ENCODE assay signal across 9 cellular contexts in the genomic region with DNA sequence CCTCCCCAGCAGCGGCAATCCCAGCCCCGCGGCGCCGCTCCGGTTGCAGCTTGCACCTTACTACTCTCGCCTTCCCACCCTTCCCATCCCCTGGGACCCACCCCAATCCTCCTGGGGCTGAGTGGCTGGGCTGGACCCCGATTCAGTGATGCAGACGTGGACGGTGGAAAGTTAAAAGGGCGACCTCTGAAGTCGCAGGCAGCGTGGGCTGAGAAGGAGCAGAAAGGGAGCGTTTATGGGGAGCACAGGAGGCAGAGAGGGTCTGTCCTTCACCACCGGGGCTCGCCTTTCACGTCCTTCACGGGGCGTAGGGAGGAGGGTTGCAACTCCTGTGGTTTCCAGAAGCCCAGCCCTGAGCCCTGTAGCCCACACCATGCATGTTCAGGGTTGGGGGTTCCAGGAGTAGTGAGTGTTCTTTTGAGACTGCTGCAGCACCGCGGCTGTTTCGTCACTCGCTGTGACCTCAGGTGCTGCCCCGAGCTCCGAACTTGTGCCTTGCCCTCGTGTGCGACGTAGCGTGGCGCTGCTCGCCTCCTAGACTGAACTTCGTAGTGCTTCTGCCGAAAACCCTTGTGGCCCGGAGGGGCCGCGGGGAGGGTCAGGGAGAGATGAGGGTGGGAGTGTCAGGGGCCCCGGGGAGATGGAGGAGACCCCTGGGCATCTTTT. TPM values are rescaled to one million over a fixed set of nuclear protein-coding genes. Genes with fewer than 3 reads are reported as not detected.
DNase-seq lines count a peak whose midpoint lies in the region; ATAC-seq and TF ChIP-seq lines count a peak whose summit lies in the region.
"Had no signal": no experiment of that assay in that cellular context is flagged by ENCODE, and none has a peak within 500 bp of the region (broad histone marks: within the 10 kb centered on the region; RNA-seq: fewer than 3 reads in every experiment).

No MANE protein-coding gene starts in this region.

- DNase-seq in activated CD4-positive, alpha-beta T cell treated with anti-CD3 and anti-CD28 coated beads for 48 hours: peak; percentile 36
- DNase-seq in activated CD4-positive, alpha-beta T cell treated with anti-CD3 and anti-CD28 coated beads for 1 hour: no peak
- no peak for DNase-seq in astrocyte of the cerebellum (ENCODE audit: low read depth)
- peak; percentile 61 for DNase-seq in kidney tubule cell (ENCODE audit: low spot score)
- DNase-seq in tibial nerve (ENCODE audit: low spot score in 2 of 2): peak in 1 of 2 donors; percentile 13
- no peak for DNase-seq in NCI-H226
- no peak for DNase-seq in NCI-H1694 (lab: John Stamatoyannopoulos, UW)

- H3K27ac ChIP-seq in tibial nerve: peak overlapping the region in 2 of 4 donors; percentile 28 to 79
- H3K27ac ChIP-seq: KMS-11 had no signal

- TF ChIP-seq EP300 in tibial nerve (IDR thresholded peaks at IDR 0.05): no peak

- WGBS in tibial nerve, 2 donors: 0 to 50% methylated on average over 12 to 37 of the region's 37 CpGs

- H3K4me3 ChIP-seq in astrocyte of the cerebellum (ENCODE audit: low read depth, low read length) (peak overlapping the region; percentile 72), tibial nerve (peak overlapping the region; percentile 41 to 69 (median 47))

- H3K4me1 ChIP-seq in tibial nerve: peaks cover 0 to 9% (median 0%) of the 10 kb centered on the region in 4 donors

- H3K27me3 ChIP-seq in tibial nerve: peaks cover 0 to 10% of the 10 kb centered on the region in 2 donors

- no peaks in the 10 kb centered on the region for H3K36me3 ChIP-seq in tibial nerve

- in situ Hi-C loops in astrocyte of the cerebellum (cut with HindIII; ENCODE audit: low sequenced_read_pairs): no loop called here

- H3K9me3 ChIP-seq in tibial nerve: peaks cover 0 to 1% (median 0%) of the 10 kb centered on the region in 4 donors

- no peak for ATAC-seq in HG03025 (IDR thresholded peaks at IDR 0.05; ENCODE audit: low FRiP score, unreplicated experiment)

- TF ChIP-seq CTCF in astrocyte of the cerebellum (IDR thresholded peaks at IDR 0.05; ENCODE audit: low read depth, low read length, missing control alignments) (no peak), tibial nerve (IDR thresholded peaks at IDR 0.05) (no peak)

- no peak for TF ChIP-seq POLR2A in tibial nerve (IDR thresholded peaks at IDR 0.05)

RNA-seq across cellular contexts. Expression of gene NHS, which starts 1.5 kb away (rescaled TPM):
- total RNA-seq in tibial nerve: 10 to 100 TPM; 13.2 to 39.0 (median 31.5) TPM

Comparison
In these comparisons a context has a peak if more than half of its experiments do, and no peak if none do; other contexts are left out.
1. DNase-seq: peak in activated CD4-positive, alpha-beta T cell treated with anti-CD3 and anti-CD28 coated beads for 48 hours (single experiment) and kidney tubule cell (single experiment); none in activated CD4-positive, alpha-beta T cell treated with anti-CD3 and anti-CD28 coated beads for 1 hour (single experiment), astrocyte of the cerebellum (single experiment), NCI-H226 (single experiment) and NCI-H1694 (single experiment).